8 cellular contexts compared by ENCODE assay signal in the genomic region with DNA sequence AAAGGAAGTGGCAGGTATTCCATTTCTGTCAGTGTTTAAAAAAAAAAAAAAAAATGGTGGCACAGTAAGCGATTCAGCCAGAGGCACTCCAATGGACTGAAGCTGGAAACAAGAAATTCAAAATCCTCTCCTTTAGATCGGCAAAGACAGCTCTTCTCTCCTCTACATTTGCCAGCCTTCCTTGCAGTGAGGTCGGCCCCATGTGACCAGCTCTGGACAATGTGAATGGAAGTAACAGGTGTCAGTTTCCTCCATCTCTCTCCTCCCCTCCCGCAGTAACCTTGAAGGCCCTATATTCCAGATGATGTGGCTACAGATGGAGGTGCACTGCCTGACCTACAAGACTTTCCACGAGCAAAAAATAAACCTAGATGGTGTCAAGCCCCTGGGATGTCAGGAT. TPM values are rescaled to one million over a fixed set of nuclear protein-coding genes. Genes with fewer than 3 reads are reported as not detected.
DNase-seq lines count a peak whose midpoint lies in the region; ATAC-seq and TF ChIP-seq lines count a peak whose summit lies in the region.

No MANE protein-coding gene starts in this region.

- H3K9ac ChIP-seq in IMR-90 (ENCODE audit: low read depth, low read length) = no peak overlapping the region

- 33% methylated on average over 1 of the region's 5 CpGs; no CpG with 5 or more reads in 1 of the 2 experiments for WGBS in IMR-90 (ENCODE audit: extremely low coverage in 2 of 2, insufficient read length in 1 of 2), 2 experiments
- WGBS in upper lobe of left lung, 2 donors = 69 to 76% methylated on average over 5 of the region's 5 CpGs

- H3K4me1 ChIP-seq in IMR-90 (ENCODE audit: control insufficient read depth, insufficient read depth, low read length) (peaks cover 28% of the 10 kb centered on the region), upper lobe of left lung (peaks cover 50 to 63% (median 60%) of the 10 kb centered on the region in 4 donors)

- peaks cover 39% of the 10 kb centered on the region for H4K20me1 ChIP-seq in IMR-90 (ENCODE audit: insufficient read depth, low read length)

- H3K4ac ChIP-seq in IMR-90 (ENCODE audit: low read depth, low read length) = no peak overlapping the region

- TF ChIP-seq CTCF in IMR-90 (conservative IDR thresholded peaks at IDR 0.05; ENCODE audit: low read depth, low read length) (no peak), upper lobe of left lung (IDR thresholded peaks at IDR 0.05) (no peak)

- H3K36me3 ChIP-seq in IMR-90 (ENCODE audit: control insufficient read depth, insufficient read depth, low read length) (no peaks in the 10 kb centered on the region), upper lobe of left lung (no peaks in the 10 kb centered on the region)

- H3K23ac ChIP-seq in IMR-90 (ENCODE audit: low read depth, low read length) = no peak overlapping the region

- no peaks in the 10 kb centered on the region for H3K27me3 ChIP-seq in IMR-90 (ENCODE audit: control insufficient read depth, insufficient read depth, low read length)
- H3K27me3 ChIP-seq in upper lobe of left lung = no peaks in the 10 kb centered on the region

- no peak for TF ChIP-seq POLR2A in IMR-90 (IDR thresholded peaks at IDR 0.05; ENCODE audit: low read depth, low read length)
- no peak for TF ChIP-seq POLR2A in upper lobe of left lung (IDR thresholded peaks at IDR 0.05)

- no peak overlapping the region for H4K91ac ChIP-seq in IMR-90 (ENCODE audit: insufficient read depth, low read depth, low read length)

- no peak for TF ChIP-seq EP300 in upper lobe of left lung (IDR thresholded peaks at IDR 0.05)

- H3K79me1 ChIP-seq in IMR-90 (ENCODE audit: low read depth in 1 of 2, low read length in 2 of 2) = peaks cover 50 to 85% of the 10 kb centered on the region in 2 experiments

- peaks cover 37% of the 10 kb centered on the region for H3K9me1 ChIP-seq in IMR-90 (ENCODE audit: insufficient read depth, low read length)

- CTCF ChIA-PET in IMR-90 (lab: Yijun Ruan, JAX) = interaction anchor here (1.1 kb wide), 1 partner anchor 8 kb away, joined by 3 read pairs; no protein-coding TSS in a partner anchor

- POLR2A ChIA-PET in IMR-90 (lab: Charles Lee; ENCODE audit: unreplicated experiment) = no interaction called here

- in situ Hi-C loops in IMR-90 (cut with MboI; ENCODE audit: low sequenced_read_pairs) = no loop called here

- no peak overlapping the region for H3K56ac ChIP-seq in IMR-90 (ENCODE audit: extremely low read depth, insufficient read depth, low read length)

- H4K8ac ChIP-seq in IMR-90 (ENCODE audit: low read depth in 2 of 2, low read length in 2 of 2) = no peak overlapping the region

- H3K14ac ChIP-seq in IMR-90 (replicated peaks; ENCODE audit: low read depth, low read length) = 0 out of 2 replicates have a peak overlapping the region, but pooled peaks have one; percentile 27

- no peak for ATAC-seq in IMR-90 (ENCODE audit: low read depth)
- no peak for ATAC-seq in HG02623 (IDR thresholded peaks at IDR 0.05; ENCODE audit: unreplicated experiment)
- ATAC-seq in GM18519 (IDR thresholded peaks at IDR 0.05; ENCODE audit: low FRiP score, unreplicated experiment) = no peak
- ATAC-seq in upper lobe of left lung (ENCODE audit: low FRiP score in 2 of 2) = no peak

- H2AFZ ChIP-seq in IMR-90 (replicated peaks; ENCODE audit: low read length, poor library complexity) = no peak overlapping the region

- TF ChIP-seq RAD21 in IMR-90 (IDR thresholded peaks at IDR 0.05; ENCODE audit: low read length) = no peak

- DNase-seq in COLO668 (lab: John Stamatoyannopoulos, UW; ENCODE audit: unreplicated experiment) = peak; percentile 48
- DNase-seq in IMR-90 = no peak
- DNase-seq in SW480 (ENCODE audit: low spot score) = peak; percentile 34
- peak; percentile 48 for DNase-seq in midbrain (lab: John Stamatoyannopoulos, UW)
- DNase-seq in central memory CD4-positive, alpha-beta T cell = no peak
- no peak for DNase-seq in upper lobe of left lung

- H2BK15ac ChIP-seq in IMR-90 (ENCODE audit: low read depth, low read length) = no peak overlapping the region

- H2BK20ac ChIP-seq in IMR-90 (ENCODE audit: low read depth, low read length) = no peak overlapping the region

- H2AK5ac ChIP-seq in IMR-90 (ENCODE audit: low read depth, low read length) = no peak overlapping the region

- no peak overlapping the region for H4K5ac ChIP-seq in IMR-90 (ENCODE audit: low read depth, low read length)

- H3K9me3 ChIP-seq in IMR-90 (ENCODE audit: control insufficient read depth, insufficient read depth, low read length) (no peaks in the 10 kb centered on the region), upper lobe of left lung (no peaks in the 10 kb centered on the region)

- H2BK5ac ChIP-seq in IMR-90 (ENCODE audit: low read depth, low read length, poor library complexity, severe bottlenecking) = no peak overlapping the region

- dilution Hi-C loops in IMR-90 (cut with HindIII; ENCODE audit: low sequenced_read_pairs, unreplicated experiment) = no loop called here

- H3K27ac ChIP-seq in IMR-90 (ENCODE audit: insufficient read depth, low read length) (no peak overlapping the region), upper lobe of left lung (peak overlapping the region in 2 of 4 donors; percentile 12 to 42)

- no peak overlapping the region for H3K4me3 ChIP-seq in IMR-90 (ENCODE audit: insufficient read depth, low read depth, low read length)
- no peak overlapping the region for H3K4me3 ChIP-seq in upper lobe of left lung

- intact Hi-C loops in IMR-90 (cut with micrococcal nuclease) = no loop called here

- no TSS peak for BruUV-seq in IMR-90 (replicated peaks; lab: Mats Ljungman, UMichigan)

- H2BK120ac ChIP-seq in IMR-90 (ENCODE audit: low read depth, low read length) = no peak overlapping the region

- no peak overlapping the region for H2AK9ac ChIP-seq in IMR-90 (replicated peaks; ENCODE audit: low read depth, low read length, poor library complexity)

- no peak overlapping the region for H3K4me2 ChIP-seq in IMR-90 (ENCODE audit: low read depth, low read length)

- H3K18ac ChIP-seq in IMR-90 (ENCODE audit: low read depth, low read length) = no peak overlapping the region

TF ChIP-seq in IMR-90, 13 proteins besides CTCF, POLR2A, EP300 and RAD21:
- TF ChIP-seq, protein P1, sequence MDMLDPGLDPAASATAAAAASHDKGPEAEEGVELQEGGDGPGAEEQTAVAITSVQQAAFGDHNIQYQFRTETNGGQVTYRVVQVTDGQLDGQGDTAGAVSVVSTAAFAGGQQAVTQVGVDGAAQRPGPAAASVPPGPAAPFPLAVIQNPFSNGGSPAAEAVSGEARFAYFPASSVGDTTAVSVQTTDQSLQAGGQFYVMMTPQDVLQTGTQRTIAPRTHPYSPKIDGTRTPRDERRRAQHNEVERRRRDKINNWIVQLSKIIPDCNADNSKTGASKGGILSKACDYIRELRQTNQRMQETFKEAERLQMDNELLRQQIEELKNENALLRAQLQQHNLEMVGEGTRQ (IDR thresholded peaks at IDR 0.05; ENCODE audit: low read depth, low read length) = peak; percentile 23; the same call in 1 of the 2 replicates
- TF ChIP-seq SMC3 (IDR thresholded peaks at IDR 0.05; ENCODE audit: low read depth, low read length) (no peak), CEBPB (IDR thresholded peaks at IDR 0.05; ENCODE audit: low read depth, low read length) (no peak), MXI1 (IDR thresholded peaks at IDR 0.05; ENCODE audit: borderline replicate concordance, low read depth, low read length) (no peak)

RNA-seq across cellular contexts. Expression of gene CUEDC1, which starts 15.0 kb away (rescaled TPM):
- total RNA-seq in IMR-90 (2012; rRNA removed) = 4.1 and 4.2 TPM in 2 replicates
- polyA plus RNA-seq in IMR-90 (2012; rRNA removed) = 21.2 and 22.6 TPM in 2 replicates
- 16.0 and 18.8 TPM in 2 replicates for polyA plus RNA-seq in IMR-90 (2012; cell fraction: cytosol; rRNA removed)
- polyA plus RNA-seq in IMR-90 (2012; cell fraction: nucleus; rRNA removed; ENCODE audit: low replicate concordance) = 69.3 and 81.4 TPM in 2 replicates
- total RNA-seq in upper lobe of left lung = 100 to 1,000 TPM in 1 of 6 donors, 10 to 100 TPM in 5; 33.3 to 119 (median 54.4) TPM

RNA-seq across cellular contexts. Expression of gene VEZF1, which starts 47.8 kb away (rescaled TPM):
- total RNA-seq in IMR-90 (2012; rRNA removed) (40.3 and 42.1 TPM in 2 replicates), upper lobe of left lung (10 to 100 TPM; 36.4 to 99.7 (median 72.5) TPM)
- polyA plus RNA-seq in IMR-90 (2012; rRNA removed) = 21.1 and 22.4 TPM in 2 replicates
- 7.6 and 9.8 TPM in 2 replicates for polyA plus RNA-seq in IMR-90 (2012; cell fraction: cytosol; rRNA removed)
- 11.5 and 37.6 TPM in 2 replicates for polyA plus RNA-seq in IMR-90 (2012; cell fraction: nucleus; rRNA removed; ENCODE audit: low replicate concordance)

Comparison
In these comparisons a context has a peak if more than half of its experiments do, and no peak if none do; other contexts are left out.
1. DNase-seq: peak in COLO668 (single experiment), SW480 (single experiment) and midbrain (single experiment); none in IMR-90 (single experiment), central memory CD4-positive, alpha-beta T cell (single experiment) and upper lobe of left lung (0 of 2).